18 cellular contexts compared by ENCODE assay signal in the genomic region with DNA sequence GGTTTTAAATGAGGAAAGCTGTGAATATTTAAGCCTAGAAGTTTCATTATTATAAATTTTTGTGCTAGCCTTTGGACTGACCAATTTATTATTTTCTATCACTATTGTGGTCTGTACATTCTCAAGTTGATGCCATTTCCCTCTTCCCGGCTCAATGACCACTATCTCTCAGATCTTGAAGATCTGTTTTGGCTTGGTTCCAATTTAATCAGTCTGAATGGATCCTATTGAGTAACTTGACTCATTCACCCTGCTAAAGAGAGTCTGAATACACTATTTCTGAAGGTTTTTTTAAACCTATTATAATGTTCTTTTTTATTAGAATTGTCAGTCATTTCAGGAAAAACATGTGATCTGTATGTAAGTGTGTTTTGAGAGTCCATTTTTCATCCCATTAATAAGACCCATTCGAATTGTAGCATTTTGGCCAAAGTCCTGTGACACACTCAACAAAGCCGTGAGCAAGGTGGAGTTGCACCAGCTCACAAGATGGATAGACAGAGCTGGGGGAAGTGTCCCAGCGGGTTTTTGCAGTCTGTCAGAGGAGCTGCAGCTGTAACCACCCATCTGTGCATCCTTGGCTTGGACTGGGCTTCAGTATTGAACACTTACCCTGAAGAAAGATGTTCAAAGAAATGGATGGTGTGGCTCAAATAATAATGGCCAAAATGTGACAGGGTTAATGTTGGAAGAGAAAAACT.
A peak's percentile ranks its signal among the peaks of the same experiment; 100 is the strongest.
DNase-seq lines count a peak whose midpoint lies in the region; ATAC-seq and TF ChIP-seq lines count a peak whose summit lies in the region.
"Had no signal": no experiment of that assay in that cellular context is flagged by ENCODE, and none has a peak within 500 bp of the region (broad histone marks: within the 10 kb centered on the region; RNA-seq: fewer than 3 reads in every experiment).

No MANE protein-coding gene starts in this region.

- no peak overlapping the region for H3K27ac ChIP-seq in spleen
- H3K27ac ChIP-seq: ovary had no signal

- H3K4me1 Mint-ChIP-seq in Caco-2 (ENCODE audit: low read depth, unreplicated experiment): peaks cover 8% of the 10 kb centered on the region
- H3K4me1 Mint-ChIP-seq: activated naive CD8-positive, alpha-beta T cell treated with anti-CD3 and anti-CD28 coated beads for 36 hours; central memory CD8-positive, alpha-beta T cell had no signal

- H3K9me3 Mint-ChIP-seq in Caco-2 (ENCODE audit: unreplicated experiment): no peaks in the 10 kb centered on the region
- H3K9me3 Mint-ChIP-seq: activated naive CD8-positive, alpha-beta T cell treated with anti-CD3 and anti-CD28 coated beads for 36 hours; central memory CD8-positive, alpha-beta T cell; stimulated activated naive CD8-positive, alpha-beta T cell treated with anti-CD3 and anti-CD28 coated beads, Interleukin-15, Interleukin-2, amounts not matched to agents 100 ng/mL and 50 ng/mL, for 24 hours had no signal

- ATAC-seq in GM18502 (IDR thresholded peaks at IDR 0.05; ENCODE audit: poor library complexity, unreplicated experiment) (no peak), GM21786 (IDR thresholded peaks at IDR 0.05; ENCODE audit: unreplicated experiment) (no peak)
- ATAC-seq: mucosa of descending colon had no signal

- H3K4me3 Mint-ChIP-seq in Caco-2 (ENCODE audit: unreplicated experiment): no peak overlapping the region
- H3K4me3 Mint-ChIP-seq: activated naive CD8-positive, alpha-beta T cell treated with anti-CD3 and anti-CD28 coated beads for 36 hours; central memory CD8-positive, alpha-beta T cell; stimulated activated naive CD8-positive, alpha-beta T cell treated with anti-CD3 and anti-CD28 coated beads, Interleukin-15, Interleukin-2, amounts not matched to agents 100 ng/mL and 50 ng/mL, for 24 hours had no signal

- H3K27me3 Mint-ChIP-seq in Caco-2 (ENCODE audit: insufficient read depth, unreplicated experiment): no peaks in the 10 kb centered on the region
- H3K27me3 Mint-ChIP-seq: activated naive CD8-positive, alpha-beta T cell treated with anti-CD3 and anti-CD28 coated beads for 36 hours; central memory CD8-positive, alpha-beta T cell; stimulated activated naive CD8-positive, alpha-beta T cell treated with anti-CD3 and anti-CD28 coated beads, Interleukin-15, Interleukin-2, amounts not matched to agents 100 ng/mL and 50 ng/mL, for 24 hours had no signal

- POLR2A ChIA-PET in Caco-2 (lab: Charles Lee): no interaction called here

- BruUV-seq in Caco-2 (replicated peaks; lab: Mats Ljungman, UMichigan): no TSS peak

- 71 to 85% (median 77%) methylated on average over 4 of the region's 4 CpGs for WGBS in spleen, 5 donors

- H3K9me3 ChIP-seq in Caco-2: no peaks in the 10 kb centered on the region
- H3K9me3 ChIP-seq in spleen: no peaks in the 10 kb centered on the region
- H3K9me3 ChIP-seq: mucosa of descending colon, ovary had no signal

- H3K4me3 ChIP-seq in Caco-2 (ENCODE audit: low read depth, low read length) (no peak overlapping the region), spleen (no peak overlapping the region)
- H3K4me3 ChIP-seq: mucosa of descending colon, ovary had no signal

- H3K27me3 ChIP-seq in Caco-2 (replicated peaks; ENCODE audit: control insufficient read depth, insufficient read depth, low read length): no peaks in the 10 kb centered on the region
- no peaks in the 10 kb centered on the region for H3K27me3 ChIP-seq in spleen (replicated peaks in 1 of 7)
- H3K27me3 ChIP-seq: ovary had no signal

- in situ Hi-C loops in KBM-7 (cut with MboI; ENCODE audit: low pct_unique_long_range_greater_than_20kb, low sequenced_read_pairs) (no loop called here), SK-MEL-5 (cut with HindIII; ENCODE audit: low pct_unique_long_range_greater_than_20kb, low sequenced_read_pairs) (no loop called here)

- no peaks in the 10 kb centered on the region for H3K4me1 ChIP-seq in Caco-2
- H3K4me1 ChIP-seq in spleen: peaks cover 0 to 17% (median 0%) of the 10 kb centered on the region in 6 donors

- H3K36me3 ChIP-seq in Caco-2 (ENCODE audit: control insufficient read depth, insufficient read depth, low read length) (no peaks in the 10 kb centered on the region), spleen (no peaks in the 10 kb centered on the region)
- H3K36me3 ChIP-seq: ovary had no signal

- TF ChIP-seq POLR2A in spleen (IDR thresholded peaks at IDR 0.05): no peak

- TF ChIP-seq CTCF in Caco-2 (IDR thresholded peaks at IDR 0.05; ENCODE audit: insufficient read depth in 1 of 2, low read depth in 1 of 2, low read length in 1 of 2, severe bottlenecking in 1 of 2, unreplicated experiment in 1 of 2) (no peak), spleen (IDR thresholded peaks at IDR 0.05 in 8 of 11, conservative IDR thresholded peaks at IDR 0.05 in 3 of 11) (no peak)

- CTCF ChIA-PET in Caco-2 (lab: Charles Lee): no interaction called here

- intact Hi-C loops in Caco-2 (cut with micrococcal nuclease; ENCODE audit: unreplicated experiment): no loop called here
- intact Hi-C loops in spleen (cut with DNase I; ENCODE audit: low total_unique reads): no loop called here

- no peaks in the 10 kb centered on the region for H3K36me3 Mint-ChIP-seq in Caco-2 (ENCODE audit: insufficient read depth, unreplicated experiment)
- H3K36me3 Mint-ChIP-seq: activated naive CD8-positive, alpha-beta T cell treated with anti-CD3 and anti-CD28 coated beads for 36 hours had no signal

- DNase-seq in COLO829 (ENCODE audit: low spot score) (peak; percentile 73), KBM-7 (peak; percentile 4), SK-MEL-5 (ENCODE audit: low read depth, low spot score) (peak; percentile 81), kidney tubule cell (ENCODE audit: low spot score) (peak; percentile 47), Caco-2 (no peak), spleen (no peak)
- DNase-seq: activated CD4-positive, alpha-beta T cell treated with anti-CD3 and anti-CD28 coated beads for 1 hour; activated naive CD8-positive, alpha-beta T cell treated with anti-CD3 and anti-CD28 coated beads for 36 hours; DND-41; kidney; mucosa of descending colon; NCI-H226; ovary; RPMI8226 had no signal

- no peak overlapping the region for H3K27ac Mint-ChIP-seq in Caco-2 (ENCODE audit: unreplicated experiment)
- H3K27ac Mint-ChIP-seq: activated naive CD8-positive, alpha-beta T cell treated with anti-CD3 and anti-CD28 coated beads for 36 hours; stimulated activated naive CD8-positive, alpha-beta T cell treated with anti-CD3 and anti-CD28 coated beads, Interleukin-15, Interleukin-2, amounts not matched to agents 100 ng/mL and 50 ng/mL, for 24 hours had no signal

Comparison
In these comparisons a context has a peak if more than half of its experiments do, and no peak if none do; other contexts are left out.
1. DNase-seq: peak in COLO829 (single experiment), KBM-7 (single experiment), SK-MEL-5 (single experiment) and kidney tubule cell (single experiment); none in Caco-2 (0 of 2) and spleen (single experiment).